In the genomic region with DNA sequence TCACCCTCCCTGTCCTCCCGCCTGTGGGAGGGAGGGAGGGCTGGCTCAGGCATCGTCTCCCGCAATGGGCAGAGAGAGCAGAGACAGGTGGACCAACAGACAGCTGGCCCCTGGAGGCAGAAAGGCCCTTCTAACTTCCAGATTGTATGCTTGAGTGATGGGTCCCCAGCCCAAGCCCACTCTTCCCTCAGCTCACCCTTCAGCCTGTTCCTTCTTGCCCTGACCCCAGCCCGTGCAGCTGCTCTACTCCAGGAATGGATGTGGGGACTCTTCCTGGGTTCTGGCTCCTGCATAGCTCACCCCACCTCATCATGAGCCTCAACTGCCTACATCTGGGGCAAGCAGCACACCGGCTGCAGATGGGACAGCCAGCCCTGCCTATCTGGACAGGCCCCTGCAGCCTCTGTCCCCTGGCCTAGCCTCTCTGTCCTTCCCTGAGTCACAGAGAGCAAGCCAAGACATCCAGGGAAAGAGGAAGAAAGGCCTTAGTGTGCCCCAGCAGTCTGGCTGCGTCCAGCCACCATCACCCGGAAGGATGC, we compare ENCODE assay signal across 18 cellular contexts. TPM values are rescaled to one million over a fixed set of nuclear protein-coding genes. Genes with fewer than 3 reads are reported as not detected.
A peak's percentile ranks its signal among the peaks of the same experiment; 100 is the strongest.
DNase-seq lines count a peak whose midpoint lies in the region; ATAC-seq, FAIRE-seq and TF ChIP-seq lines count a peak whose summit lies in the region.
"Had no signal": no experiment of that assay in that cellular context is flagged by ENCODE, and none has a peak within 500 bp of the region (broad histone marks: within the 10 kb centered on the region; RNA-seq: fewer than 3 reads in every experiment).

No MANE protein-coding gene starts in this region.

- WGBS in adrenal gland, 4 donors, result 91 to 95% (median 94%) methylated on average over 5 to 7 of the region's 7 CpGs
- 95% methylated on average over 3 of the region's 7 CpGs; no CpG with 5 or more reads in 1 of the 2 experiments for WGBS in H1 (ENCODE audit: extremely low coverage in 1 of 2, insufficient coverage in 1 of 2, insufficient read length in 1 of 2, insufficient replicate concordance in 2 of 2, low coverage in 1 of 2, low lambda C conversion rate in 2 of 2, missing lambda C conversion rate in 1 of 2), 2 experiments
- 80 to 96% (median 87%) methylated on average over 5 to 7 of the region's 7 CpGs for WGBS in ovary, 3 donors

- ATAC-seq in GM21447 (IDR thresholded peaks at IDR 0.05; ENCODE audit: unreplicated experiment), result no peak

- H3K79me1 ChIP-seq in H1 (ENCODE audit: low read depth, low read length), result no peaks in the 10 kb centered on the region

- FAIRE-seq in H1 (lab: Jason Lieb, UNC), result no peak
- FAIRE-seq: A204.1, GM12892 had no signal

- H3K36me3 ChIP-seq in BLaER1, result no peaks in the 10 kb centered on the region
- H3K36me3 ChIP-seq in adrenal gland (replicated peaks in 1 of 2), result no peaks in the 10 kb centered on the region
- no peaks in the 10 kb centered on the region for H3K36me3 ChIP-seq in H1 (ENCODE audit: control insufficient read depth in 2 of 4, insufficient read depth in 4 of 4, low read length in 3 of 4)
- H3K36me3 ChIP-seq in osteoblast (ENCODE audit: insufficient read depth, low read length), result no peaks in the 10 kb centered on the region
- H3K36me3 ChIP-seq in ovary, result no peaks in the 10 kb centered on the region
- H3K36me3 ChIP-seq: BE2C had no signal

- CTCF ChIA-PET in H1 (lab: Charles Lee; ENCODE audit: partially characterized antibody), result interaction anchor here (0.6 to 3.9 kb wide), 28 partner anchors 8 to 150 kb away, joined by 3 to 50 read pairs (median 4); a partner anchor contains a TSS

- no peak overlapping the region for H2BK5ac ChIP-seq in H1 (ENCODE audit: low read depth, low read length)

- H3K4me1 ChIP-seq in BLaER1 (peaks cover 48% of the 10 kb centered on the region), adrenal gland (replicated peaks in 1 of 2) (peaks cover 10 to 11% of the 10 kb centered on the region in 2 donors), H1 (replicated peaks in 1 of 4; ENCODE audit: control insufficient read depth in 3 of 4, insufficient read depth in 4 of 4, low read length in 3 of 4) (peaks cover 0 to 14% (median 9%) of the 10 kb centered on the region in 4 experiments; a peak in 5 of 7 replicates), osteoblast (ENCODE audit: insufficient read depth, low read length) (peaks cover 5% of the 10 kb centered on the region), ovary (ENCODE audit: insufficient read depth) (no peaks in the 10 kb centered on the region)
- H3K4me1 ChIP-seq: BE2C had no signal

- H3K23me2 ChIP-seq in H1 (ENCODE audit: low read depth, low read length), result no peaks in the 10 kb centered on the region; the same call in 1 of the 2 replicates

- H4K20me1 ChIP-seq in BLaER1 (no peaks in the 10 kb centered on the region), H1 (replicated peaks in 1 of 2; ENCODE audit: control insufficient read depth in 1 of 2, insufficient read depth in 2 of 2, low read length in 2 of 2) (no peaks in the 10 kb centered on the region), osteoblast (ENCODE audit: insufficient read depth, low read length) (no peaks in the 10 kb centered on the region)

- no peak overlapping the region for H2BK120ac ChIP-seq in H1 (replicated peaks; ENCODE audit: low read depth, low read length)

- no peak overlapping the region for H3K56ac ChIP-seq in H1 (replicated peaks; ENCODE audit: insufficient read length, low read depth, low read length)

- no peak overlapping the region for H3K4ac ChIP-seq in H1 (replicated peaks; ENCODE audit: insufficient read length, low read depth, low read length)

- no peak overlapping the region for H4K5ac ChIP-seq in H1 (ENCODE audit: insufficient read length, low read depth, low read length)

- H2BK20ac ChIP-seq in H1 (ENCODE audit: low read length), result 0 out of 2 replicates have a peak overlapping the region, but pooled peaks have one; percentile 72

- no peak overlapping the region for H2BK15ac ChIP-seq in H1 (ENCODE audit: low read length)

- no peak overlapping the region for H4K91ac ChIP-seq in H1 (replicated peaks; ENCODE audit: insufficient read length, low read length)

- POLR2A ChIA-PET in H1 (lab: Charles Lee; ENCODE audit: partially characterized antibody), result interaction anchor here (1.1 to 3.5 kb wide), 7 partner anchors 10 to 57 kb away, joined by 3 to 16 read pairs (median 5); a partner anchor contains a TSS

- no peak overlapping the region for H2AFZ ChIP-seq in H1 (ENCODE audit: low read length)
- no peak overlapping the region for H2AFZ ChIP-seq in osteoblast (ENCODE audit: low read length)

- H3K9me3 ChIP-seq in BLaER1 (no peaks in the 10 kb centered on the region), adrenal gland (replicated peaks in 1 of 3) (no peaks in the 10 kb centered on the region), H1 (ENCODE audit: insufficient read depth in 2 of 2, low read depth in 1 of 2, low read length in 1 of 2) (no peaks in the 10 kb centered on the region), osteoblast (ENCODE audit: low read depth, low read length) (no peaks in the 10 kb centered on the region), ovary (no peaks in the 10 kb centered on the region)
- H3K9me3 ChIP-seq: BE2C, Caco-2 had no signal

- no peak overlapping the region for H3K23ac ChIP-seq in H1 (ENCODE audit: insufficient read length)

- no peak for DNase-seq in adrenal gland
- no peak for DNase-seq in H1 (ENCODE audit: low read depth in 1 of 2, low spot score in 2 of 2)
- peak; percentile 81 for DNase-seq in osteoblast (ENCODE audit: insufficient read length, low spot score, missing footprints)
- no peak for DNase-seq in superior temporal gyrus (ENCODE audit: extremely low spot score)
- no peak for DNase-seq in ovary
- DNase-seq: BE2C; CD8-positive, alpha-beta memory T cell; DND-41; GDM1; HCEC 1CT; HFFc6 had no signal

- no peak for TF ChIP-seq RAD21 in H1 (IDR thresholded peaks at IDR 0.05 in 1 of 2, conservative IDR thresholded peaks at IDR 0.05 in 1 of 2; ENCODE audit: low read depth in 2 of 2, low read length in 2 of 2)

- H3K27me3 ChIP-seq in BLaER1 (peaks cover 22% of the 10 kb centered on the region), adrenal gland (no peaks in the 10 kb centered on the region), H1 (replicated peaks in 1 of 4; ENCODE audit: control insufficient read depth in 3 of 4, extremely low read depth in 1 of 4, insufficient read depth in 3 of 4, low read length in 3 of 4) (peaks cover 0 to 28% (median 19%) of the 10 kb centered on the region in 4 experiments; a peak in 5 of 7 replicates), osteoblast (ENCODE audit: insufficient read depth, low read length) (peaks cover 5% of the 10 kb centered on the region), ovary (no peaks in the 10 kb centered on the region)
- H3K27me3 ChIP-seq: BE2C had no signal

- TF ChIP-seq POLR2A in adrenal gland (IDR thresholded peaks at IDR 0.05) (no peak), H1 (IDR thresholded peaks at IDR 0.05; ENCODE audit: control extremely low read depth in 1 of 2, low read depth in 2 of 2, low read length in 2 of 2) (no peak), ovary (IDR thresholded peaks at IDR 0.05) (no peak)

- TF ChIP-seq CTCF in adrenal gland (IDR thresholded peaks at IDR 0.05) (no peak), H1 (IDR thresholded peaks at IDR 0.05; ENCODE audit: control extremely low read depth in 1 of 3, insufficient read depth in 1 of 3, low read depth in 1 of 3, low read length in 3 of 3) (no peak), osteoblast (IDR thresholded peaks at IDR 0.05; ENCODE audit: extremely low read depth, low read depth, low read length) (no peak), ovary (IDR thresholded peaks at IDR 0.05) (no peak)

- H3K4me2 ChIP-seq in BLaER1, result peak overlapping the region; percentile 93
- H3K4me2 ChIP-seq in H1 (ENCODE audit: insufficient read depth in 1 of 2, low read depth in 2 of 2, low read length in 2 of 2), result no peak overlapping the region
- no peak overlapping the region for H3K4me2 ChIP-seq in osteoblast (ENCODE audit: insufficient read depth, low read length)

- no peak overlapping the region for H3K14ac ChIP-seq in H1 (ENCODE audit: insufficient read length)

- H3K79me2 ChIP-seq in H1 (ENCODE audit: control insufficient read depth in 1 of 2, insufficient read depth in 2 of 2, low read length in 2 of 2) (no peaks in the 10 kb centered on the region), osteoblast (ENCODE audit: insufficient read depth, low read length) (no peaks in the 10 kb centered on the region)

- TF ChIP-seq EP300 in H1 (IDR thresholded peaks at IDR 0.05; ENCODE audit: borderline replicate concordance in 1 of 2, low read depth in 2 of 2, low read length in 2 of 2) (no peak), ovary (IDR thresholded peaks at IDR 0.05) (no peak)

- H3K27ac ChIP-seq in BLaER1 (peak overlapping the region; percentile 76; the same call in 1 of the 2 replicates), adrenal gland (peak overlapping the region in 3 of 5 donors; percentile 73 to 88 (median 83)), H1 (ENCODE audit: low read depth, low read length) (no peak overlapping the region), osteoblast (ENCODE audit: low read depth, low read length) (no peak overlapping the region), ovary (no peak overlapping the region)

- H4K8ac ChIP-seq in H1 (ENCODE audit: extremely low read depth, insufficient read depth, low read length), result no peak overlapping the region

- H3K18ac ChIP-seq in H1 (ENCODE audit: extremely low read depth, low read length), result no peak overlapping the region

- H2BK12ac ChIP-seq in H1 (ENCODE audit: low read depth, low read length), result peak overlapping the region; percentile 35; the same call in 1 of the 2 replicates

- H3K4me3 ChIP-seq in BLaER1, result no peak overlapping the region
- no peak overlapping the region for H3K4me3 ChIP-seq in adrenal gland
- H3K4me3 ChIP-seq in H1 (ENCODE audit: extremely low read depth in 1 of 4, insufficient read depth in 2 of 4, low read depth in 3 of 4, low read length in 4 of 4), result no peak overlapping the region
- no peak overlapping the region for H3K4me3 ChIP-seq in osteoblast (ENCODE audit: insufficient read depth, low read length)
- no peak overlapping the region for H3K4me3 ChIP-seq in ovary

- no peak overlapping the region for H3K9ac ChIP-seq in BLaER1
- no peak overlapping the region for H3K9ac ChIP-seq in H1 (replicated peaks in 1 of 4; ENCODE audit: extremely low read depth in 1 of 4, low read depth in 3 of 4, low read length in 3 of 4)

- intact Hi-C loops in adrenal gland (cut with DNase I) (no loop called here), ovary (cut with DNase I) (no loop called here)

- H2AK5ac ChIP-seq in H1 (ENCODE audit: low read depth, low read length), result no peak overlapping the region

RNA-seq across cellular contexts. Expression of a gene that starts 11.5 kb away (rescaled TPM):
- total RNA-seq in adrenal gland (under 1 TPM in 1 of 8 donors, not detected in 7; 0.14 TPM), osteoblast (not detected in 2 replicates), ovary (under 1 TPM in 1 of 7 donors, not detected in 6; 0.36 TPM)
- polyA plus RNA-seq in adrenal gland (not detected), H1 (2011; rRNA removed) (not detected in 2 replicates), ovary (not detected)
- total RNA-seq in H1 (2021; fragmentation: NEBNext Ultra II Directional; extraction: Animal tissue kit (Norgen Biotek cat#: 25700)), result not detected in 2 replicates
- polyA plus RNA-seq in H1 (2011; cell fraction: cytosol; rRNA removed), result not detected
- polyA plus RNA-seq in H1 (2011; cell fraction: nucleus; rRNA removed), result not detected
- 0.13 to 0.58 TPM (median 0.47 TPM) in 3 of 4 replicates, not detected in the other for polyA plus RNA-seq in H1 (2012, experiment 1 of 2)
- 0.22 TPM for polyA plus RNA-seq in H1 (2012, experiment 2 of 2)
- polyA plus RNA-seq in H1 (2013, experiment 1 of 2), result not detected
- polyA plus RNA-seq in H1 (2013, experiment 2 of 2), result not detected
- polyA minus RNA-seq in H1 (2011; rRNA and poly(A)+ RNA removed), result not detected in 2 replicates
- not detected for polyA minus RNA-seq in H1 (2011; cell fraction: cytosol; rRNA and poly(A)+ RNA removed)
- polyA minus RNA-seq in H1 (2011; cell fraction: nucleus; rRNA and poly(A)+ RNA removed), result not detected
- total RNA-seq: Caco-2; CD8-positive, alpha-beta memory T cell; H4; HFFc6; HT1080 had no signal
- polyA plus RNA-seq: CD8-positive, alpha-beta memory T cell had no signal

RNA-seq across cellular contexts. Expression of a gene that starts 22.1 kb away (rescaled TPM):
- 1 to 10 TPM in 2 of 8 donors, not detected in 6; 1.5 TPM for total RNA-seq in adrenal gland
- polyA plus RNA-seq in adrenal gland, result 1 to 10 TPM in 2 of 3 donors, under 1 TPM in 1; 0.44 to 8.9 (median 2.5) TPM
- 37.6 and 46.3 TPM in 2 replicates for total RNA-seq in H1 (2021; fragmentation: NEBNext Ultra II Directional; extraction: Animal tissue kit (Norgen Biotek cat#: 25700))
- polyA plus RNA-seq in H1 (2011; rRNA removed), result 34.0 and 38.7 TPM in 2 replicates
- polyA plus RNA-seq in H1 (2011; cell fraction: cytosol; rRNA removed), result 46.8 TPM
- 124 TPM for polyA plus RNA-seq in H1 (2011; cell fraction: nucleus; rRNA removed)
- 39.4 to 44.3 TPM (median 42.3 TPM) in 4 replicates for polyA plus RNA-seq in H1 (2012, experiment 1 of 2)
- polyA plus RNA-seq in H1 (2012, experiment 2 of 2), result 30.4 TPM
- 40.4 TPM for polyA plus RNA-seq in H1 (2013, experiment 1 of 2)
- polyA plus RNA-seq in H1 (2013, experiment 2 of 2), result 36.5 TPM
- polyA minus RNA-seq in H1 (2011; rRNA and poly(A)+ RNA removed), result 22.8 and 23.5 TPM in 2 replicates
- 17.9 TPM for polyA minus RNA-seq in H1 (2011; cell fraction: cytosol; rRNA and poly(A)+ RNA removed)
- polyA minus RNA-seq in H1 (2011; cell fraction: nucleus; rRNA and poly(A)+ RNA removed), result 22.5 TPM
- 0.59 TPM in 1 of 2 replicates, not detected in the other for total RNA-seq in osteoblast
- 1 to 10 TPM in 6 of 7 donors, under 1 TPM in 1; 0.80 to 2.6 (median 1.6) TPM for total RNA-seq in ovary
- polyA plus RNA-seq in ovary, result 1 to 10 TPM; 1.7 to 1.8 TPM
- total RNA-seq: Caco-2, H4, HFFc6, HT1080 had no signal
- polyA plus RNA-seq: CD8-positive, alpha-beta memory T cell had no signal

RNA-seq across cellular contexts. Expression of a gene that starts 43.2 kb away (rescaled TPM):
- total RNA-seq in adrenal gland, result 1 to 10 TPM in 3 of 8 donors, under 1 TPM in 5; 0.17 to 1.8 (median 0.43) TPM
- polyA plus RNA-seq in adrenal gland, result 1 to 10 TPM in 1 of 3 donors, under 1 TPM in 2; 0.81 to 5.4 (median 0.95) TPM
- total RNA-seq in H1 (2021; fragmentation: NEBNext Ultra II Directional; extraction: Animal tissue kit (Norgen Biotek cat#: 25700)), result 1.5 and 1.6 TPM in 2 replicates
- 0.53 and 0.63 TPM in 2 replicates for polyA plus RNA-seq in H1 (2011; rRNA removed)
- 0.70 TPM for polyA plus RNA-seq in H1 (2011; cell fraction: cytosol; rRNA removed)
- polyA plus RNA-seq in H1 (2011; cell fraction: nucleus; rRNA removed), result 1.9 TPM
- 0.68 to 1.1 TPM (median 0.97 TPM) in 4 replicates for polyA plus RNA-seq in H1 (2012, experiment 1 of 2)
- polyA plus RNA-seq in H1 (2012, experiment 2 of 2), result 0.50 TPM
- 0.26 TPM for polyA plus RNA-seq in H1 (2013, experiment 1 of 2)
- 0.22 TPM for polyA plus RNA-seq in H1 (2013, experiment 2 of 2)
- polyA minus RNA-seq in H1 (2011; rRNA and poly(A)+ RNA removed), result 0.60 and 0.76 TPM in 2 replicates
- 0.66 TPM for polyA minus RNA-seq in H1 (2011; cell fraction: cytosol; rRNA and poly(A)+ RNA removed)
- polyA minus RNA-seq in H1 (2011; cell fraction: nucleus; rRNA and poly(A)+ RNA removed), result 1.1 TPM
- total RNA-seq in osteoblast, result under 0.01 TPM in 1 of 2 replicates, not detected in the other
- under 1 TPM in 2 of 7 donors, not detected in 5; 0.03 to 0.11 TPM for total RNA-seq in ovary
- polyA plus RNA-seq in ovary, result under 1 TPM in 1 of 2 donors, not detected in 1; 0.06 TPM
- total RNA-seq: H4, HFFc6 had no signal
- polyA plus RNA-seq: CD8-positive, alpha-beta memory T cell had no signal

RNA-seq across cellular contexts. Expression of a gene that starts 57.2 kb away (rescaled TPM):
- total RNA-seq in adrenal gland (100 to 1,000 TPM in 6 of 8 donors, 10 to 100 TPM in 2; 57.2 to 229 (median 148) TPM), osteoblast (32.9 and 33.3 TPM in 2 replicates), ovary (100 to 1,000 TPM in 1 of 7 donors, 10 to 100 TPM in 6; 25.0 to 120 (median 44.7) TPM)
- polyA plus RNA-seq in adrenal gland (100 to 1,000 TPM in 1 of 3 donors, 10 to 100 TPM in 2; 33.7 to 143 (median 95.1) TPM), H1 (2011; rRNA removed) (134 and 168 TPM in 2 replicates), ovary (10 to 100 TPM; 13.6 to 55.5 TPM)
- 33.9 and 37.2 TPM in 2 replicates for total RNA-seq in H1 (2021; fragmentation: NEBNext Ultra II Directional; extraction: Animal tissue kit (Norgen Biotek cat#: 25700))
- 125 TPM for polyA plus RNA-seq in H1 (2011; cell fraction: cytosol; rRNA removed)
- 70.6 TPM for polyA plus RNA-seq in H1 (2011; cell fraction: nucleus; rRNA removed)
- 48.8 to 75.5 TPM (median 71.2 TPM) in 4 replicates for polyA plus RNA-seq in H1 (2012, experiment 1 of 2)
- polyA plus RNA-seq in H1 (2012, experiment 2 of 2), result 54.9 TPM
- polyA plus RNA-seq in H1 (2013, experiment 1 of 2), result 53.9 TPM
- 54.5 TPM for polyA plus RNA-seq in H1 (2013, experiment 2 of 2)
- 7.8 and 8.3 TPM in 2 replicates for polyA minus RNA-seq in H1 (2011; rRNA and poly(A)+ RNA removed)
- 11.4 TPM for polyA minus RNA-seq in H1 (2011; cell fraction: cytosol; rRNA and poly(A)+ RNA removed)
- polyA minus RNA-seq in H1 (2011; cell fraction: nucleus; rRNA and poly(A)+ RNA removed), result 24.6 TPM

Comparison
In these comparisons a context has a peak if more than half of its experiments do, and no peak if none do; other contexts are left out.
1. H3K27ac ChIP-seq: peak in BLaER1 (single experiment) and adrenal gland (3 of 5); none in H1 (single experiment), osteoblast (single experiment) and ovary (0 of 2).
2. RNA of a gene that starts 22.1 kb away (total RNA-seq): 37.6 to 46.3 TPM in H1; 0.80 to 2.6 TPM in ovary, 1.5 TPM in adrenal gland and 0.59 TPM in osteoblast; every median in the first group is over 10 times any median in the second.